Comparison of ENCODE assay signal across 19 cellular contexts in the genomic region with DNA sequence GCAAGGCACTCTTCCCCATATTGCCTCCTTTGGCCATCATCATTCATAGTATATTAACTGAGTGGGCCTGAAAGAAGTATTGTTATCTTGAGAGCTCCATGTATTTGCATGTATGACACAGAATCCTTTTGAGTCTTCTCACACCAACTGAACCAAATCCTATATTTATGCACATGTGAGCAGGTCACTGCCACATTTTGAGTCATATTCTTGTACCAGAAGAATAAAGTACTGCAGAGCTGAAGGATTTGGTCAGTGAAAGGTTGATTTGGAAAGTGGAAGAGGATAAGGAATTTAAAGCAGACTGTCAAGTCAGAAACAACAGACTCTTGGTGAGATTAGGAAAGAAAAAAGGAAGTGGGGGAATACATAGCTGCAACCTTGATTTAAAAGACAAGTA.
DNase-seq lines count a peak whose midpoint lies in the region; ATAC-seq and TF ChIP-seq lines count a peak whose summit lies in the region.
"Had no signal": no experiment of that assay in that cellular context is flagged by ENCODE, and none has a peak within 500 bp of the region (broad histone marks: within the 10 kb centered on the region; RNA-seq: fewer than 3 reads in every experiment).

No MANE protein-coding gene starts in this region.

- H3K27me3 ChIP-seq in SU-DHL-6 (ENCODE audit: low read length) (no peaks in the 10 kb centered on the region), vagina (no peaks in the 10 kb centered on the region), neural progenitor cell (no peaks in the 10 kb centered on the region)
- H3K27me3 ChIP-seq: colonic mucosa had no signal

- peaks cover under 1% of the 10 kb centered on the region; the same call in 1 of the 2 replicates for H3F3A ChIP-seq in SU-DHL-6 (ENCODE audit: insufficient read depth)
- H3F3A ChIP-seq in neural progenitor cell (ENCODE audit: low read depth) = peaks cover 9% of the 10 kb centered on the region

- H3K27me3 Mint-ChIP-seq in activated naive CD8-positive, alpha-beta T cell = no peaks in the 10 kb centered on the region
- no peaks in the 10 kb centered on the region for H3K27me3 Mint-ChIP-seq in activated naive CD8-positive, alpha-beta T cell treated with anti-CD3 and anti-CD28 coated beads for 36 hours
- H3K27me3 Mint-ChIP-seq in immature natural killer cell (ENCODE audit: low read depth in 3 of 3) (peaks cover 0 to 5% (median 0%) of the 10 kb centered on the region in 3 donors), neural progenitor cell (ENCODE audit: insufficient read depth, low read depth) (peaks cover 4% of the 10 kb centered on the region)

- H3K4me2 ChIP-seq in SU-DHL-6 (ENCODE audit: low read depth, low read length, poor library complexity, severe bottlenecking) (no peak overlapping the region), neural progenitor cell (no peak overlapping the region)

- H3K79me2 ChIP-seq in SU-DHL-6 (ENCODE audit: insufficient read depth, low read length) = peaks cover 75% of the 10 kb centered on the region
- no peaks in the 10 kb centered on the region for H3K79me2 ChIP-seq in neural progenitor cell (ENCODE audit: low read depth)

- no peak overlapping the region for H2AFZ ChIP-seq in SU-DHL-6 (ENCODE audit: low read depth, low read length, severe bottlenecking)
- H2AFZ ChIP-seq in neural progenitor cell (replicated peaks) = no peak overlapping the region

- intact Hi-C loops in vagina (cut with DNase I) = no loop called here

- H3K27ac ChIP-seq in SU-DHL-6 (ENCODE audit: low read depth, low read length) = peak overlapping the region; percentile 13; the same call in 1 of the 2 replicates
- H3K27ac ChIP-seq in vagina = peak overlapping the region; percentile 8
- no peak overlapping the region for H3K27ac ChIP-seq in neural progenitor cell

- H3K36me3 ChIP-seq in SU-DHL-6 (ENCODE audit: low read length) = no peaks in the 10 kb centered on the region; the same call in 1 of the 2 replicates
- no peaks in the 10 kb centered on the region for H3K36me3 ChIP-seq in vagina
- H3K36me3 ChIP-seq in neural progenitor cell = no peaks in the 10 kb centered on the region
- H3K36me3 ChIP-seq: colonic mucosa had no signal

- H3K4me3 ChIP-seq in SU-DHL-6 (ENCODE audit: insufficient read depth, low read length, poor library complexity, severe bottlenecking) (no peak overlapping the region), vagina (no peak overlapping the region), neural progenitor cell (no peak overlapping the region)
- H3K4me3 ChIP-seq: colonic mucosa had no signal

- no peak for ATAC-seq in HG02870 (IDR thresholded peaks at IDR 0.05; ENCODE audit: unreplicated experiment)
- ATAC-seq: left cardiac atrium had no signal

- no peak for DNase-seq in activated naive CD8-positive, alpha-beta T cell treated with anti-CD3 and anti-CD28 coated beads for 36 hours
- no peak for DNase-seq in immature natural killer cell
- no peak for DNase-seq in vagina (ENCODE audit: extremely low spot score in 2 of 2)
- no peak for DNase-seq in neural progenitor cell (ENCODE audit: low spot score)
- DNase-seq: AML-193, colonic mucosa, foreskin fibroblast, GF-D8, left cardiac atrium, MV-4-11, NCI-H187 treated with DMSO at 0.1 percent for 48 hours, NCI-H446 treated with DMSO at 0.1 percent for 48 hours, occipital lobe, right cardiac atrium, Right ventricle myocardium superior had no signal

- peaks cover 4% of the 10 kb centered on the region for H3K9me3 Mint-ChIP-seq in activated naive CD8-positive, alpha-beta T cell (ENCODE audit: low read depth)
- H3K9me3 Mint-ChIP-seq in activated naive CD8-positive, alpha-beta T cell treated with anti-CD3 and anti-CD28 coated beads for 36 hours = peaks cover 10% of the 10 kb centered on the region
- no peaks in the 10 kb centered on the region for H3K9me3 Mint-ChIP-seq in immature natural killer cell
- peaks cover 3% of the 10 kb centered on the region for H3K9me3 Mint-ChIP-seq in neural progenitor cell

- TF ChIP-seq CTCF in SU-DHL-6 (IDR thresholded peaks at IDR 0.05; ENCODE audit: insufficient read depth, low read length, poor library complexity, severe bottlenecking) (no peak), vagina (IDR thresholded peaks at IDR 0.05) (no peak), neural progenitor cell (IDR thresholded peaks at IDR 0.05) (no peak)

- H4K20me1 ChIP-seq in SU-DHL-6 (ENCODE audit: low read depth, low read length) (no peaks in the 10 kb centered on the region), neural progenitor cell (ENCODE audit: low read depth) (no peaks in the 10 kb centered on the region)

- H3K9ac ChIP-seq in SU-DHL-6 (ENCODE audit: low read length) (no peak overlapping the region), neural progenitor cell (no peak overlapping the region)

- peaks cover 46% of the 10 kb centered on the region for H3K4me1 Mint-ChIP-seq in activated naive CD8-positive, alpha-beta T cell (ENCODE audit: low read depth)
- peaks cover 51% of the 10 kb centered on the region for H3K4me1 Mint-ChIP-seq in activated naive CD8-positive, alpha-beta T cell treated with anti-CD3 and anti-CD28 coated beads for 36 hours
- peaks cover 31 to 57% of the 10 kb centered on the region in 2 donors for H3K4me1 Mint-ChIP-seq in immature natural killer cell
- peaks cover 19% of the 10 kb centered on the region for H3K4me1 Mint-ChIP-seq in neural progenitor cell

- peaks cover 19% of the 10 kb centered on the region for H3K36me3 Mint-ChIP-seq in activated naive CD8-positive, alpha-beta T cell
- H3K36me3 Mint-ChIP-seq in activated naive CD8-positive, alpha-beta T cell treated with anti-CD3 and anti-CD28 coated beads for 36 hours = peaks cover 70% of the 10 kb centered on the region
- peaks cover 0 to 3% (median 0%) of the 10 kb centered on the region in 3 donors for H3K36me3 Mint-ChIP-seq in immature natural killer cell
- peaks cover 8% of the 10 kb centered on the region for H3K36me3 Mint-ChIP-seq in neural progenitor cell

- no peaks in the 10 kb centered on the region for H3K9me3 ChIP-seq in SU-DHL-6 (ENCODE audit: insufficient read depth, low read length)
- no peaks in the 10 kb centered on the region for H3K9me3 ChIP-seq in vagina
- no peaks in the 10 kb centered on the region for H3K9me3 ChIP-seq in neural progenitor cell (ENCODE audit: low read depth)
- H3K9me3 ChIP-seq: colonic mucosa had no signal

- no peak overlapping the region for H3K4me3 Mint-ChIP-seq in activated naive CD8-positive, alpha-beta T cell
- H3K4me3 Mint-ChIP-seq in activated naive CD8-positive, alpha-beta T cell treated with anti-CD3 and anti-CD28 coated beads for 36 hours = no peak overlapping the region
- H3K4me3 Mint-ChIP-seq in immature natural killer cell (no peak overlapping the region), neural progenitor cell (no peak overlapping the region)
- H3K4me3 Mint-ChIP-seq: T-helper 2 cell treated with Interferon-gamma antibody and Interleukin-4, amounts not matched to agents 5 μg/mL and 100 μg/mL, for 36 hours had no signal

- H3K9me2 ChIP-seq in SU-DHL-6 (replicated peaks; ENCODE audit: insufficient read depth, low read length) = no peaks in the 10 kb centered on the region

- H3K4me1 ChIP-seq in vagina = peaks cover 71% of the 10 kb centered on the region
- H3K4me1 ChIP-seq in neural progenitor cell = peaks cover 27% of the 10 kb centered on the region
- H3K4me1 ChIP-seq: colonic mucosa had no signal

- no peak for TF ChIP-seq POLR2A in vagina (IDR thresholded peaks at IDR 0.05)

- H3K27ac Mint-ChIP-seq in activated naive CD8-positive, alpha-beta T cell = peak overlapping the region; percentile 81
- no peak overlapping the region for H3K27ac Mint-ChIP-seq in activated naive CD8-positive, alpha-beta T cell treated with anti-CD3 and anti-CD28 coated beads for 36 hours
- H3K27ac Mint-ChIP-seq in immature natural killer cell = peak overlapping the region in 5 of 6 donors; percentile 15 to 65 (median 51)
- no peak overlapping the region for H3K27ac Mint-ChIP-seq in neural progenitor cell
- H3K27ac Mint-ChIP-seq: T-helper 2 cell treated with Interferon-gamma antibody and Interleukin-4, amounts not matched to agents 5 μg/mL and 100 μg/mL, for 36 hours had no signal

Comparison
In these comparisons a context has a peak if more than half of its experiments do, and no peak if none do; other contexts are left out.
1. H3K27ac Mint-ChIP-seq: peak in activated naive CD8-positive, alpha-beta T cell (single experiment) and immature natural killer cell (5 of 6); none in activated naive CD8-positive, alpha-beta T cell treated with anti-CD3 and anti-CD28 coated beads for 36 hours (single experiment) and neural progenitor cell (single experiment).